Comparison of ENCODE assay signal across 15 cellular contexts in the genomic region with DNA sequence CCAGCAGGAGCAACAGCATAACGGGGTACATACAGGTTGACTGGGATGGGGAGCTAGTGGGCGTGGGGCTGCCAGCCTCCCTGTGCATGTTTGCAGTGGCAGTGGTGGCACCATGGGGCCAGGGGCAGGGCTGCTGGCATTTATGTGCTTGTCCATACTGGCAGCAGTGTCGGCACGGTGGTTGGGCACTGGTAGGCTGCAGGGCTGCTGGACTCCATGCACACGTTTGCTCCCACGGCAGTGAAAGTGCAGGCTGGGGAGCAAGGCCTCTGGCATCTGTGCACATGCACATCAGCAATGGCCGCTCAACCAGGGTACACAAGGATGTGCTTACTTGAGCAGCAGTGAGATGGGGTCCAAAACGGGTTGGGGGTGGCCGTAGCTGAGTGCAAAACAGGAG.
DNase-seq lines count a peak whose midpoint lies in the region; ATAC-seq, FAIRE-seq and TF ChIP-seq lines count a peak whose summit lies in the region.
"Had no signal": no experiment of that assay in that cellular context is flagged by ENCODE, and none has a peak within 500 bp of the region (broad histone marks: within the 10 kb centered on the region; RNA-seq: fewer than 3 reads in every experiment).

No MANE protein-coding gene starts in this region.

- no peak for TF ChIP-seq RAD21 in HepG2 (CRISPR knock-in tag; IDR thresholded peaks at IDR 0.05)

- FAIRE-seq in HepG2 (lab: Jason Lieb, UNC) (no peak), kidney (lab: Jason Lieb, UNC) (no peak)
- FAIRE-seq: A204.1 had no signal

- TF ChIP-seq EP300 in HepG2 (IDR thresholded peaks at IDR 0.05; ENCODE audit: low read depth in 2 of 2, low read length in 2 of 2) (no peak), HepG2 (CRISPR knock-in tag; IDR thresholded peaks at IDR 0.05; ENCODE audit: borderline replicate concordance) (no peak)

- 63% methylated on average over 5 of the region's 9 CpGs for WGBS in right lobe of liver (ENCODE audit: insufficient coverage, low coverage, low lambda C conversion rate, missing lambda C conversion rate)
- WGBS in HepG2 (ENCODE audit: low lambda C conversion rate): 13% methylated on average over 9 of the region's 9 CpGs
- 80 to 90% (median 83%) methylated on average over 7 to 9 of the region's 9 CpGs for WGBS in spleen, 5 donors

- DNase-seq in right lobe of liver (peak in 2 of 3 donors; percentile 31 to 48), HepG2 (ENCODE audit: low spot score) (no peak), kidney (peak; percentile 49), spleen (peak; percentile 58), colonic mucosa (no peak), GM10266 (ENCODE audit: extremely low spot score) (no peak)
- DNase-seq: Caco-2; CD8-positive, alpha-beta memory T cell; DND-41; GDM1; GM23248; H7; IMR-90 had no signal

- no peaks in the 10 kb centered on the region for H3K27me3 ChIP-seq in right lobe of liver
- H3K27me3 ChIP-seq in HepG2 (ENCODE audit: control insufficient read depth in 1 of 2, insufficient read depth in 2 of 2, low read length in 2 of 2): no peaks in the 10 kb centered on the region
- no peaks in the 10 kb centered on the region for H3K27me3 ChIP-seq in spleen (replicated peaks in 1 of 7)
- H3K27me3 ChIP-seq in colonic mucosa: no peaks in the 10 kb centered on the region

- H3K79me2 ChIP-seq in HepG2 (ENCODE audit: insufficient read depth, low read length): no peaks in the 10 kb centered on the region

- H3K36me3 ChIP-seq in right lobe of liver: no peaks in the 10 kb centered on the region
- no peaks in the 10 kb centered on the region for H3K36me3 ChIP-seq in HepG2 (replicated peaks in 1 of 2; ENCODE audit: control insufficient read depth in 1 of 2, insufficient read depth in 2 of 2, low read length in 2 of 2)
- no peaks in the 10 kb centered on the region for H3K36me3 ChIP-seq in kidney (ENCODE audit: control insufficient read depth in 1 of 2, insufficient read depth in 2 of 2, low read length in 2 of 2)
- no peaks in the 10 kb centered on the region for H3K36me3 ChIP-seq in spleen
- H3K36me3 ChIP-seq in colonic mucosa: no peaks in the 10 kb centered on the region

- H2AFZ ChIP-seq in HepG2 (ENCODE audit: low read length): no peak overlapping the region
- H2AFZ ChIP-seq: GM23248 had no signal

- TF ChIP-seq POLR2A in right lobe of liver (IDR thresholded peaks at IDR 0.05): no peak
- TF ChIP-seq POLR2A in HepG2 (IDR thresholded peaks at IDR 0.05; ENCODE audit: insufficient read depth in 1 of 2, low read depth in 2 of 2, low read length in 2 of 2): no peak
- TF ChIP-seq POLR2A in spleen (IDR thresholded peaks at IDR 0.05): no peak

- CTCF ChIA-PET in HepG2 (lab: Yijun Ruan, JAX; ENCODE audit: low intra/inter-chr PET ratio, low total read pairs): no interaction called here

- TF ChIP-seq CTCF in right lobe of liver (IDR thresholded peaks at IDR 0.05): no peak
- no peak for TF ChIP-seq CTCF in HepG2 (CRISPR knock-in tag; IDR thresholded peaks at IDR 0.05)
- no peak for TF ChIP-seq CTCF in kidney (IDR thresholded peaks at IDR 0.05; ENCODE audit: borderline replicate concordance, extremely low read depth, insufficient read depth)
- no peak for TF ChIP-seq CTCF in spleen (IDR thresholded peaks at IDR 0.05 in 8 of 11, conservative IDR thresholded peaks at IDR 0.05 in 3 of 11)
- TF ChIP-seq CTCF in colonic mucosa (IDR thresholded peaks at IDR 0.05): no peak
- no peak for TF ChIP-seq CTCF in GM10266 (IDR thresholded peaks at IDR 0.05; ENCODE audit: control insufficient read depth, insufficient read depth, low read depth, missing control alignments)

- H3K4me1 ChIP-seq in right lobe of liver (no peaks in the 10 kb centered on the region), HepG2 (ENCODE audit: insufficient read depth, low read length) (no peaks in the 10 kb centered on the region), kidney (ENCODE audit: control insufficient read depth in 1 of 2, insufficient read depth in 1 of 2, low read depth in 1 of 2, low read length in 2 of 2) (no peaks in the 10 kb centered on the region), spleen (no peaks in the 10 kb centered on the region), colonic mucosa (no peaks in the 10 kb centered on the region)
- H3K4me1 ChIP-seq: Caco-2 had no signal

- no peak for ATAC-seq in right lobe of liver
- ATAC-seq in HepG2: no peak
- no peak for ATAC-seq in GM18909 (IDR thresholded peaks at IDR 0.05; ENCODE audit: poor library complexity, unreplicated experiment)

- H3K9ac ChIP-seq in HepG2 (ENCODE audit: insufficient read depth, low read depth, low read length) (no peak overlapping the region), kidney (ENCODE audit: low read length in 2 of 2) (no peak overlapping the region), colonic mucosa (ENCODE audit: low read depth in 2 of 2, low read length in 2 of 2) (no peak overlapping the region)
- H3K9ac ChIP-seq: GM23248 had no signal

- intact Hi-C loops in right lobe of liver (cut with DNase I): no loop called here
- intact Hi-C loops in HepG2 (cut with micrococcal nuclease; ENCODE audit: unreplicated experiment): no loop called here
- intact Hi-C loops in kidney (cut with DNase I): no loop called here
- intact Hi-C loops in spleen (cut with DNase I; ENCODE audit: low total_unique reads): no loop called here
- intact Hi-C loops in colonic mucosa (cut with DNase I): no loop called here

- H3K27ac ChIP-seq in right lobe of liver (no peak overlapping the region), HepG2 (ENCODE audit: extremely low read length, insufficient read depth, low read length) (no peak overlapping the region), kidney (ENCODE audit: low read depth in 2 of 2, low read length in 2 of 2) (no peak overlapping the region), spleen (no peak overlapping the region), colonic mucosa (no peak overlapping the region)
- H3K27ac ChIP-seq: GM23248 had no signal

- no peaks in the 10 kb centered on the region for H4K20me1 ChIP-seq in HepG2 (ENCODE audit: insufficient read depth, low read length)

- H3K4me2 ChIP-seq in HepG2 (ENCODE audit: low read depth, low read length): no peak overlapping the region

- no TSS peak for BruUV-seq in HepG2 (replicated peaks; lab: Mats Ljungman, UMichigan)

- H3K4me3 ChIP-seq in right lobe of liver (no peak overlapping the region), HepG2 (replicated peaks in 1 of 3; ENCODE audit: insufficient read depth in 1 of 3, low read depth in 2 of 3, low read length in 3 of 3) (no peak overlapping the region), kidney (ENCODE audit: low read length in 2 of 2) (no peak overlapping the region), spleen (no peak overlapping the region), colonic mucosa (no peak overlapping the region)
- H3K4me3 ChIP-seq: GM23248 had no signal

- no peaks in the 10 kb centered on the region for H3K9me3 ChIP-seq in right lobe of liver
- no peaks in the 10 kb centered on the region for H3K9me3 ChIP-seq in HepG2 (ENCODE audit: low read length)
- no peaks in the 10 kb centered on the region for H3K9me3 ChIP-seq in kidney (ENCODE audit: control insufficient read depth in 1 of 2, low read length in 2 of 2)
- H3K9me3 ChIP-seq in spleen: peaks cover 0 to 8% (median 0%) of the 10 kb centered on the region in 8 donors
- H3K9me3 ChIP-seq in colonic mucosa: no peaks in the 10 kb centered on the region
- H3K9me3 ChIP-seq: Caco-2 had no signal

- in situ Hi-C loops in HepG2 (cut with HindIII; ENCODE audit: extremely low pct_ligation_motif_present, low pct_unique_long_range_greater_than_20kb): no loop called here

- POLR2A ChIA-PET in HepG2 (lab: Yijun Ruan, JAX): no interaction called here

Comparison
In these comparisons a context has a peak if more than half of its experiments do, and no peak if none do; other contexts are left out.
1. DNase-seq: peak in right lobe of liver (2 of 3), kidney (single experiment) and spleen (single experiment); none in HepG2 (single experiment), colonic mucosa (single experiment) and GM10266 (single experiment).